In the genomic region with DNA sequence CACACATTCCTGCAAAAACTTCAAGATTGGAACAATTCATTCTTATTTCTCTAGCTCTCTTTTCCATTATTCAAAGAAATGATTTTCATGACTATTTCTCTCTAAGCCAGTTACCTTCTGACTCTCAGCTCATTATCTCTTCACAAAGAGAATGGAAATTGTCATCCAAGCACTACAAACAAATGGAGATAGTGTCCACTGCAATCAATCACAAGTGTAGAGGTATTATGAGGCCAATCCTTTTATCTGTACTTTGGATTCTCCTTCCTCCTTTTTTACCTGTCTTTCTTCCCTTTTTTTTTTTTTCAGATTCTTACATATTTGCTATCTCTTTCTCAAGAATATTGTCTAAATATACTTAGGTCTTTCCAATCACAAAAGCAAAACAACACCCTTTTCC, we compare ENCODE assay signal across 7 cellular contexts.
"Had no signal": no experiment of that assay in that cellular context is flagged by ENCODE, and none has a peak within 500 bp of the region (broad histone marks: within the 10 kb centered on the region; RNA-seq: fewer than 3 reads in every experiment).

No MANE protein-coding gene starts in this region.

- DNase-seq: GF-D8 had no signal

- H3K4me3 ChIP-seq: GM12878 had no signal

- ATAC-seq: GM12878 had no signal

- FAIRE-seq: G401.6, GM12878, GM12891, GM12892, GM18507, GM19239 had no signal
